Comparison of ENCODE assay signal across 8 cellular contexts in the genomic region with DNA sequence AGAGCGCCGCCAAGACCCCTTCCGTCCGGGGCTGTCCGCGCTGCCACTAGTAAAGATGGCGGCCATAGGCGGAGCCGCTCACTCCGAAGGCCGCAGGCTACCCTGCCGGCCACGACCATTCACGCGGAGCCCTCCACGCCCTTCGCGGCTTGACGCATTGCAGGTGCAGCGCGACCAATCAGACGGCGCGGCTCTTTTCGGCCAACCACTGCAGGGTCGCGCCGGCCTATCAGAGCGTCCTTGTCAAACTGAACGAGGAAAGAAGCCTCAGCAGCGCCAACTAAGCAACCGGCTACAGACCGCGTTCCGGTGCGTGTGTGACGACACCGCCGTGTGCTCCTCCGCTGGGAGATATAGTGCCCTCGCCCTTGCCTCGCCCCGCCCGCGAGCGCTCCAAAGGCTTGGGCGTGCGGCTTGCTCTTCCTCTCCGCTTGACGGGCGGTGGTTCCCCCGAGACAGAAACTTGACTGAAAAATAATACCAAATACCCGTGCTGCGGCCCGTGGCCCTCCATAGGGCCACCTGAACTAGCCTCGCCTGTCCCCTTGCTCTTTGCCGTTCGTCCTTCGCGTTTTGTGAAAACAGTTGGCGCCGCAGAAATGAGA. TPM values are rescaled to one million over a fixed set of nuclear protein-coding genes. Genes with fewer than 3 reads are reported as not detected.
DNase-seq lines count a peak whose midpoint lies in the region; ATAC-seq, FAIRE-seq and TF ChIP-seq lines count a peak whose summit lies in the region.

No MANE protein-coding gene starts in this region.

- no peaks in the 10 kb centered on the region for H3K27me3 ChIP-seq in NT2/D1 (ENCODE audit: insufficient read depth, insufficient read length)
- H3K27me3 ChIP-seq in mononuclear cell (ENCODE audit: insufficient read depth, low read length), result no peaks in the 10 kb centered on the region

- peak overlapping the region; percentile 91 for H3K9ac ChIP-seq in NT2/D1 (ENCODE audit: insufficient read length, low read depth)

- no peaks in the 10 kb centered on the region for H3K36me3 ChIP-seq in NT2/D1 (ENCODE audit: insufficient read depth, insufficient read length, low read length)

- no TSS peak for BruUV-seq in Calu3 (replicated peaks; lab: Mats Ljungman, UMichigan)

- H3K27ac Mint-ChIP-seq in Calu3 (ENCODE audit: unreplicated experiment), result no peak overlapping the region

- peak; percentile 94 for ATAC-seq in GM21367 (IDR thresholded peaks at IDR 0.05; ENCODE audit: unreplicated experiment)

- CTCF ChIA-PET in Calu3 (lab: Charles Lee), result interaction anchor here (0.6 to 1.5 kb wide), 5 partner anchors 16 to 676 kb away, joined by 3 to 9 read pairs (median 3); no protein-coding TSS in a partner anchor

- no peaks in the 10 kb centered on the region for H3K9me3 ChIP-seq in NT2/D1 (ENCODE audit: insufficient read depth, low read length)
- H3K9me3 ChIP-seq in mononuclear cell (ENCODE audit: low read depth, low read length), result no peaks in the 10 kb centered on the region

- no peaks in the 10 kb centered on the region for H3K27me3 Mint-ChIP-seq in Calu3 (ENCODE audit: unreplicated experiment)

- DNase-seq in Calu3, result peak; percentile 98
- peak; percentile 97 for DNase-seq in HTR-8/SVneo (ENCODE audit: insufficient read length, low spot score)
- peak; percentile 96 for DNase-seq in NT2/D1 (ENCODE audit: low read depth, low spot score)
- peak; percentile 98 for DNase-seq in activated CD8-positive, alpha-beta memory T cell treated with anti-CD3 and anti-CD28 coated beads, Interleukin-2, amount 50 U/mL, for 4 hours
- peak; percentile 97 for DNase-seq in epithelial cell of prostate (ENCODE audit: low read depth, low spot score)
- DNase-seq in stimulated activated CD8-positive, alpha-beta memory T cell treated with anti-CD3 and anti-CD28 coated beads, Interleukin-4, amount 100 ng/mL, for 1 hour (ENCODE audit: low read depth in 2 of 2, low spot score in 1 of 2), result peak; percentile 97

- no peaks in the 10 kb centered on the region for H3K9me3 Mint-ChIP-seq in Calu3 (ENCODE audit: low read depth, unreplicated experiment)

- H3K36me3 Mint-ChIP-seq in Calu3 (ENCODE audit: insufficient read depth, unreplicated experiment), result no peaks in the 10 kb centered on the region

- no peak for TF ChIP-seq CTCF in Calu3 (IDR thresholded peaks at IDR 0.05; ENCODE audit: unreplicated experiment)

- H3K4me3 ChIP-seq in NT2/D1 (ENCODE audit: insufficient read length, low read depth) (peak overlapping the region; percentile 59), mononuclear cell (ENCODE audit: low read length) (peak overlapping the region; percentile 61)

- peak overlapping the region; percentile 91 for H3K27ac ChIP-seq in epithelial cell of prostate

- H3K4me1 ChIP-seq in NT2/D1 (ENCODE audit: insufficient read depth, insufficient read length) (peaks cover 7% of the 10 kb centered on the region), mononuclear cell (ENCODE audit: insufficient read depth, low read length) (peaks cover 30% of the 10 kb centered on the region)

- H3K4me3 Mint-ChIP-seq in Calu3 (ENCODE audit: low read depth, unreplicated experiment), result no peak overlapping the region

- H3K4me1 Mint-ChIP-seq in Calu3 (ENCODE audit: low read depth, unreplicated experiment), result no peaks in the 10 kb centered on the region

- intact Hi-C loops in Calu3 (cut with micrococcal nuclease; ENCODE audit: unreplicated experiment), result loop anchor here (5.0 kb wide), 1 partner anchor 51 kb away; a partner anchor contains a TSS

- FAIRE-seq in HTR-8/SVneo (lab: Jason Lieb, UNC), result peak; percentile 98

RNA-seq across cellular contexts. Expression of a gene that starts 13.6 kb away (rescaled TPM):
- total RNA-seq in Calu3 (2022) (236 and 242 TPM in 2 replicates), mononuclear cell (718 TPM)

RNA-seq across cellular contexts. Expression of a gene that starts 51.5 kb away (rescaled TPM):
- 18.3 and 19.2 TPM in 2 replicates for total RNA-seq in Calu3 (2022)
- total RNA-seq in mononuclear cell, result 15.0 TPM

Comparison
In these comparisons a context has a peak if more than half of its experiments do, and no peak if none do; other contexts are left out.
1. Peak in every context shown above with its lines: DNase-seq, ATAC-seq, H3K4me3 ChIP-seq and H3K27ac ChIP-seq.